In genomic region chr13:37968555-37968954, GRCh38 we compare ENCODE assay signal across 22 cellular contexts.
"Had no signal": no experiment of that assay in that cellular context is flagged by ENCODE, and none has a peak within 500 bp of the region (broad histone marks: within the 10 kb centered on the region; RNA-seq: fewer than 3 reads in every experiment).

No MANE protein-coding gene starts in this region.

- H3K4me2 ChIP-seq: SK-N-SH had no signal

- DNase-seq: KBM-7; MV-4-11; NCI-H1048; NCI-H1105 treated with DMSO at 0.1 percent for 48 hours; NCI-H1417 treated with DMSO at 0.1 percent for 48 hours; NCI-H146; NCI-H1694 treated with DMSO at 0.1 percent for 48 hours; NCI-H1930; NCI-H2081 treated with DMSO at 0.1 percent for 48 hours; NCI-H2171; NCI-H226; NCI-H446; NCI-H510A; NCI-H524 treated with DMSO at 0.1 percent for 48 hours; NCI-H69; NCI-H774; NK-92 treated with Interleukin-12 subunit alpha and Interleukin-12 subunit beta, amount 100 ng/mL, for 24 hours; PC-3; SHP77; SK-N-SH had no signal

- ATAC-seq: Panc1, PC-3 had no signal

- H3K9me3 ChIP-seq: SK-N-SH had no signal

- H3K27ac ChIP-seq: RWPE1 had no signal

- H3K9ac ChIP-seq: SK-N-SH had no signal
